In the genomic region with DNA sequence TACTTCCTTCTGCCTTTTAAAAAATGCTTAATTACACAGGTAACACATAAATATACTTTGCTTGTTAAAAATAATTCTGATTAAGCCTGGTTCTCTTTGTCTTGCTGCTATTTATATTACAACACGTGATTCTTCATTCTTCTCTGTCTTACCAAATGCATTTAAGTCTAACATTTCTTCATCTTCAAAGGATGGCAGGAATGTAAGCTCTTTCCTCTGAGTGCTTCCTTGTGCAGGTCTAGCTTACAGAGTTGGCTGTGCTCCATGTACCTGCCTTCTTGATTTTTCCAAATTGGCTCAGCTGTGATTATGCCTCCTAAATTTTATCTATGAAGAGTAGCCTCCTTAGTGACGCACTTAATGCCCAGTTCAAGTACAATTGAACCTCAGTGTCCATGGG, we compare ENCODE assay signal across 20 cellular contexts. TPM values are rescaled to one million over a fixed set of nuclear protein-coding genes. Genes with fewer than 3 reads are reported as not detected.
DNase-seq lines count a peak whose midpoint lies in the region; ATAC-seq and TF ChIP-seq lines count a peak whose summit lies in the region.
"Had no signal": no experiment of that assay in that cellular context is flagged by ENCODE, and none has a peak within 500 bp of the region (broad histone marks: within the 10 kb centered on the region; RNA-seq: fewer than 3 reads in every experiment).

No MANE protein-coding gene starts in this region.

- no peaks in the 10 kb centered on the region for H3K9me3 Mint-ChIP-seq in MCF 10A (ENCODE audit: unreplicated experiment)
- H3K9me3 Mint-ChIP-seq: WTC11 had no signal

- peaks cover 47% of the 10 kb centered on the region for H3K4me1 Mint-ChIP-seq in MCF 10A (ENCODE audit: insufficient read depth, unreplicated experiment)

- DNase-seq in MCF 10A (ENCODE audit: unreplicated experiment) (peak; percentile 36), breast epithelium (ENCODE audit: low spot score in 2 of 2) (no peak), upper lobe of left lung (peak in 1 of 2 donors; percentile 67), lower leg skin (ENCODE audit: low spot score in 2 of 2) (no peak)
- DNase-seq in stimulated activated naive CD4-positive, alpha-beta T cell treated with Interleukin-2 at 50 U/mL for 16 hours (lab: John Stamatoyannopoulos, UW): no peak
- DNase-seq in stimulated activated naive CD4-positive, alpha-beta T cell (lab: John Stamatoyannopoulos, UW): no peak
- DNase-seq: 8988T; activated CD4-positive, alpha-beta T cell treated with anti-CD3 and anti-CD28 coated beads, Interleukin-2, amount 50 U/mL, for 48 hours; activated gamma-delta T cell treated with Interleukin-2 at 50 U/mL for 16 hours; caudate nucleus; heart right ventricle; NCI-H1436 treated with DMSO at 0.1 percent for 48 hours; stimulated activated CD4-positive, alpha-beta T cell treated with anti-CD3 and anti-CD28 coated beads, Interleukin-2, amount 100 ng/mL, for 48 hours; T-helper 2 cell had no signal

- no peaks in the 10 kb centered on the region for H3K36me3 ChIP-seq in breast epithelium
- no peaks in the 10 kb centered on the region for H3K36me3 ChIP-seq in gastroesophageal sphincter
- no peaks in the 10 kb centered on the region for H3K36me3 ChIP-seq in muscle layer of duodenum (ENCODE audit: control insufficient read depth in 1 of 2, insufficient read depth in 2 of 2, low read length in 2 of 2)
- peaks cover 0 to 31% (median 2%) of the 10 kb centered on the region in 4 donors for H3K36me3 ChIP-seq in upper lobe of left lung

- no peaks in the 10 kb centered on the region for H3K27me3 ChIP-seq in breast epithelium
- H3K27me3 ChIP-seq in gastroesophageal sphincter: no peaks in the 10 kb centered on the region
- H3K27me3 ChIP-seq in muscle layer of duodenum (ENCODE audit: low read depth, low read length): no peaks in the 10 kb centered on the region
- H3K27me3 ChIP-seq in upper lobe of left lung: no peaks in the 10 kb centered on the region
- H3K27me3 ChIP-seq: heart right ventricle had no signal

- intact Hi-C loops in MCF 10A (cut with micrococcal nuclease) (no loop called here), breast epithelium (cut with DNase I; ENCODE audit: low total_unique reads) (no loop called here), lower leg skin (cut with DNase I; ENCODE audit: low total_unique reads) (no loop called here)

- peaks cover 65% of the 10 kb centered on the region for H3K36me3 Mint-ChIP-seq in MCF 10A (ENCODE audit: insufficient read depth, unreplicated experiment)
- H3K36me3 Mint-ChIP-seq: WTC11 had no signal

- peak overlapping the region; percentile 98 for H3K27ac Mint-ChIP-seq in MCF 10A (ENCODE audit: low read depth, unreplicated experiment)
- H3K27ac Mint-ChIP-seq: B cell, WTC11 had no signal

- H3K4me3 Mint-ChIP-seq in MCF 10A (ENCODE audit: unreplicated experiment): peak overlapping the region; percentile 0
- H3K4me3 Mint-ChIP-seq: B cell, WTC11 had no signal

- no peaks in the 10 kb centered on the region for H3K9me3 ChIP-seq in breast epithelium
- H3K9me3 ChIP-seq in gastroesophageal sphincter: no peaks in the 10 kb centered on the region
- H3K9me3 ChIP-seq in muscle layer of duodenum (ENCODE audit: control insufficient read depth in 1 of 2, low read length in 2 of 2): no peaks in the 10 kb centered on the region
- H3K9me3 ChIP-seq in upper lobe of left lung: no peaks in the 10 kb centered on the region
- H3K9me3 ChIP-seq: heart right ventricle had no signal

- TF ChIP-seq POLR2A in breast epithelium (IDR thresholded peaks at IDR 0.05) (no peak), gastroesophageal sphincter (IDR thresholded peaks at IDR 0.05) (no peak), upper lobe of left lung (IDR thresholded peaks at IDR 0.05) (no peak), lower leg skin (IDR thresholded peaks at IDR 0.05) (no peak)

- 60 to 68% methylated on average over 2 of the region's 2 CpGs for WGBS in gastroesophageal sphincter (ENCODE audit: low coverage in 1 of 2), 2 donors
- WGBS in upper lobe of left lung, 2 donors: 58 to 62% methylated on average over 2 of the region's 2 CpGs
- 83% methylated on average over 2 of the region's 2 CpGs for WGBS in lower leg skin, 2 donors

- POLR2A ChIA-PET in MCF 10A (lab: Yijun Ruan, JAX): interaction anchor here (0.7 to 2.6 kb wide), 11 partner anchors 14 to 209 kb away, joined by 3 to 38 read pairs (median 5); a partner anchor contains a TSS

- BruUV-seq in MCF 10A (replicated peaks; lab: Mats Ljungman, UMichigan): no TSS peak

- ATAC-seq in gastroesophageal sphincter: peak; percentile 60
- peak; percentile 28 to 54 for ATAC-seq in upper lobe of left lung (ENCODE audit: low FRiP score in 2 of 2)
- ATAC-seq: WTC11 had no signal

- no peak for TF ChIP-seq CTCF in MCF 10A (IDR thresholded peaks at IDR 0.05; ENCODE audit: unreplicated experiment)
- TF ChIP-seq CTCF in breast epithelium (IDR thresholded peaks at IDR 0.05): no peak
- TF ChIP-seq CTCF in gastroesophageal sphincter (IDR thresholded peaks at IDR 0.05): no peak
- no peak for TF ChIP-seq CTCF in upper lobe of left lung (IDR thresholded peaks at IDR 0.05)
- TF ChIP-seq CTCF in lower leg skin (IDR thresholded peaks at IDR 0.05): no peak

- no peaks in the 10 kb centered on the region for H3K27me3 Mint-ChIP-seq in MCF 10A (ENCODE audit: insufficient read depth, unreplicated experiment)
- H3K27me3 Mint-ChIP-seq: B cell had no signal

- TF ChIP-seq EP300 in gastroesophageal sphincter (IDR thresholded peaks at IDR 0.05) (no peak), upper lobe of left lung (IDR thresholded peaks at IDR 0.05) (peak in 1 of 4 donors; percentile 74)

- H3K4me3 ChIP-seq in breast epithelium (no peak overlapping the region), gastroesophageal sphincter (no peak overlapping the region), muscle layer of duodenum (ENCODE audit: low read depth in 1 of 2, low read length in 2 of 2) (no peak overlapping the region), upper lobe of left lung (no peak overlapping the region), lower leg skin (ENCODE audit: low read depth, poor library complexity, severe bottlenecking) (no peak overlapping the region)
- H3K4me3 ChIP-seq: GM23248, heart right ventricle, skin epidermis had no signal

- H3K27ac ChIP-seq in breast epithelium (no peak overlapping the region), gastroesophageal sphincter (peak overlapping the region in 3 of 4 donors; percentile 48 to 63 (median 57)), muscle layer of duodenum (ENCODE audit: low read length) (peak overlapping the region; percentile 26), upper lobe of left lung (peak overlapping the region; percentile 43 to 54 (median 50))
- H3K27ac ChIP-seq: heart right ventricle, skin epidermis had no signal

- H3K4me1 ChIP-seq in breast epithelium (no peaks in the 10 kb centered on the region), gastroesophageal sphincter (peaks cover 0 to 38% (median 7%) of the 10 kb centered on the region in 3 donors), muscle layer of duodenum (ENCODE audit: control insufficient read depth in 1 of 2, insufficient read depth in 2 of 2, low read length in 2 of 2) (peaks cover 0 to 6% of the 10 kb centered on the region in 2 donors), upper lobe of left lung (peaks cover 23 to 43% (median 28%) of the 10 kb centered on the region in 4 donors)

- CTCF ChIA-PET in MCF 10A (lab: Yijun Ruan, JAX): interaction anchor here (0.6 to 4.0 kb wide), 3 partner anchors 15 to 108 kb away, joined by 3 to 18 read pairs (median 4); no protein-coding TSS in a partner anchor

RNA-seq across cellular contexts. Expression of a gene that starts 44.4 kb away (rescaled TPM):
- total RNA-seq in MCF 10A (2022): 40.6 and 57.9 TPM in 2 replicates
- 10 to 100 TPM; 24.3 to 37.0 (median 24.8) TPM for total RNA-seq in breast epithelium
- 10 to 100 TPM in 3 of 4 donors, 1 to 10 TPM in 1; 5.6 to 18.4 (median 15.2) TPM for total RNA-seq in gastroesophageal sphincter
- 100 to 1,000 TPM in 1 of 6 donors, 10 to 100 TPM in 5; 46.1 to 105 (median 55.8) TPM for total RNA-seq in upper lobe of left lung
- total RNA-seq in lower leg skin: 10 to 100 TPM; 30.6 to 57.4 (median 44.9) TPM

Comparison
In these comparisons a context has a peak if more than half of its experiments do, and no peak if none do; other contexts are left out.
1. H3K27ac ChIP-seq: peak in gastroesophageal sphincter (3 of 4), muscle layer of duodenum (single experiment) and upper lobe of left lung (4 of 4); none in breast epithelium (0 of 2).